15 cellular contexts compared by ENCODE assay signal in the genomic region with DNA sequence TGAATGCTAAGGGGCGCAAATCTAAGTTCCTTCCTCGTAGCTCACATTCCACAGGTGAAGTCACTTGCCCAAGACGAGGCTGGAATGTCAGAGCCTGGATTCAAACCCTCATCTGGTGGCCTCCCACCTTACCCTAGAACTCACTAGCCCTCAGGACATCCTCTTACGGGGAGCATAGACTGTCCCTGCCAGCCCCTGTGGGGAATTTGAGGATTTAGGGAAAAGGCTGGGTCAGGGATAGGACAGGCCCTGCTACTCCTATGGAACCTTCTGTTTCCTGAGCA. TPM values are rescaled to one million over a fixed set of nuclear protein-coding genes. Genes with fewer than 3 reads are reported as not detected.
DNase-seq lines count a peak whose midpoint lies in the region; ATAC-seq and TF ChIP-seq lines count a peak whose summit lies in the region.
"Had no signal": no experiment of that assay in that cellular context is flagged by ENCODE, and none has a peak within 500 bp of the region (broad histone marks: within the 10 kb centered on the region; RNA-seq: fewer than 3 reads in every experiment).

No MANE protein-coding gene starts in this region.

- no peaks in the 10 kb centered on the region for H3K27me3 ChIP-seq in transverse colon
- H3K27me3 ChIP-seq in osteoblast (ENCODE audit: insufficient read depth, low read length): no peaks in the 10 kb centered on the region

- no peaks in the 10 kb centered on the region for H4K20me1 ChIP-seq in osteoblast (ENCODE audit: insufficient read depth, low read length)

- H3K36me3 ChIP-seq in transverse colon (no peaks in the 10 kb centered on the region), osteoblast (ENCODE audit: insufficient read depth, low read length) (no peaks in the 10 kb centered on the region)

- H3K27ac Mint-ChIP-seq in natural killer cell: peak overlapping the region; percentile 87 to 100

- H3K27ac ChIP-seq in epithelial cell of prostate (peak overlapping the region; percentile 88), transverse colon (peak overlapping the region; percentile 48 to 73 (median 66)), osteoblast (ENCODE audit: low read depth, low read length) (no peak overlapping the region)
- H3K27ac ChIP-seq: HL-60 had no signal

- in situ Hi-C loops in transverse colon (cut with MboI; ENCODE audit: low pct_ligation_motif_present in 1 of 4, low pct_unique_long_range_greater_than_20kb in 1 of 4, low sequenced_read_pairs in 3 of 4) (no loop called here), G401 (cut with HindIII; ENCODE audit: low sequenced_read_pairs) (no loop called here)

- intact Hi-C loops in natural killer cell (cut with micrococcal nuclease): no loop called here
- intact Hi-C loops in transverse colon (cut with DNase I; ENCODE audit: low total_unique reads): no loop called here

- no peaks in the 10 kb centered on the region for H3K9me3 Mint-ChIP-seq in natural killer cell
- H3K9me3 Mint-ChIP-seq: activated T-cell treated with anti-CD3 and anti-CD28 coated beads, Interleukin-2, amount 50 U/mL, for 24 hours had no signal

- H3K36me3 Mint-ChIP-seq in natural killer cell: no peaks in the 10 kb centered on the region

- H3K4me1 Mint-ChIP-seq in natural killer cell: peaks cover 92 to 96% of the 10 kb centered on the region in 2 donors

- no peak for TF ChIP-seq POLR2A in transverse colon (IDR thresholded peaks at IDR 0.05)

- H3K9me3 ChIP-seq in transverse colon (no peaks in the 10 kb centered on the region), osteoblast (ENCODE audit: low read depth, low read length) (no peaks in the 10 kb centered on the region)

- DNase-seq in M059J (ENCODE audit: low read depth) (peak; percentile 42), epithelial cell of prostate (ENCODE audit: low read depth, low spot score) (no peak), natural killer cell (peak; percentile 11), transverse colon (no peak), G401 (ENCODE audit: low spot score) (no peak), foreskin fibroblast (no peak), osteoblast (ENCODE audit: insufficient read length, low spot score, missing footprints) (no peak)
- no peak for DNase-seq in activated T-cell treated with anti-CD3 and anti-CD28 coated beads, Interleukin-2, amount 50 U/mL, for 48 hours
- DNase-seq: MM.1S; occipital lobe; stimulated activated CD4-positive, alpha-beta T cell treated with anti-CD3 and anti-CD28 coated beads, Interleukin-4, amount 100 ng/mL, for 4 hours; SW 1271 had no signal

- H3K4me3 ChIP-seq in transverse colon (no peak overlapping the region), foreskin fibroblast (ENCODE audit: low read depth in 1 of 2, low read length in 2 of 2) (no peak overlapping the region), osteoblast (ENCODE audit: insufficient read depth, low read length) (no peak overlapping the region)

- H3K4me3 Mint-ChIP-seq in natural killer cell: no peak overlapping the region
- H3K4me3 Mint-ChIP-seq: activated T-cell treated with anti-CD3 and anti-CD28 coated beads, Interleukin-2, amount 50 U/mL, for 24 hours had no signal

- peaks cover 4% of the 10 kb centered on the region for H3K79me2 ChIP-seq in osteoblast (ENCODE audit: insufficient read depth, low read length)

- 50 to 89% methylated on average over 3 to 4 of the region's 4 CpGs for WGBS in transverse colon (ENCODE audit: low coverage in 1 of 2), 2 donors

- no peak for ATAC-seq in natural killer cell
- ATAC-seq: activated CD4-positive, CD25-positive, alpha-beta regulatory T cell treated with anti-CD3 and anti-CD28 coated beads, Interleukin-2, amount 50 U/mL, for 24 hours had no signal

- H3K4me2 ChIP-seq in osteoblast (ENCODE audit: insufficient read depth, low read length): no peak overlapping the region

- H3K4me1 ChIP-seq in transverse colon (peaks cover 19 to 32% (median 27%) of the 10 kb centered on the region in 4 donors), osteoblast (ENCODE audit: insufficient read depth, low read length) (peaks cover 6% of the 10 kb centered on the region)

- TF ChIP-seq CTCF in natural killer cell (IDR thresholded peaks at IDR 0.05): no peak
- TF ChIP-seq CTCF in transverse colon (IDR thresholded peaks at IDR 0.05): no peak
- TF ChIP-seq CTCF in foreskin fibroblast (IDR thresholded peaks at IDR 0.05; ENCODE audit: low read depth, low read length): no peak
- TF ChIP-seq CTCF in osteoblast (IDR thresholded peaks at IDR 0.05; ENCODE audit: extremely low read depth, low read depth, low read length): no peak

- H3K27me3 Mint-ChIP-seq in natural killer cell (ENCODE audit: low read depth in 2 of 2): no peaks in the 10 kb centered on the region
- H3K27me3 Mint-ChIP-seq: activated T-cell treated with anti-CD3 and anti-CD28 coated beads, Interleukin-2, amount 50 U/mL, for 24 hours had no signal

- H2AFZ ChIP-seq in osteoblast (ENCODE audit: low read length): no peak overlapping the region

- no peak for TF ChIP-seq EP300 in transverse colon (IDR thresholded peaks at IDR 0.05; ENCODE audit: low read depth)

RNA-seq across cellular contexts. Expression of gene IRF1, which starts 45.0 kb away (rescaled TPM):
- total RNA-seq in M059J (2014; rRNA removed; shearing (Covaris generic)): 31.7 and 36.1 TPM in 2 replicates
- 1,000 to 10,000 TPM; 1,190 to 1,513 (median 1,282) TPM for total RNA-seq in natural killer cell
- 10 to 100 TPM; 40.8 to 86.9 (median 65.5) TPM for total RNA-seq in transverse colon
- 9.2 and 13.4 TPM in 2 replicates for total RNA-seq in G401 (2014; rRNA removed; shearing (Covaris generic))
- total RNA-seq in osteoblast: 19.7 and 22.1 TPM in 2 replicates

Comparison
In these comparisons a context has a peak if more than half of its experiments do, and no peak if none do; other contexts are left out.
1. DNase-seq: peak in M059J (single experiment) and natural killer cell (single experiment); none in epithelial cell of prostate (single experiment), transverse colon (single experiment), G401 (single experiment), foreskin fibroblast (0 of 2), activated T-cell treated with anti-CD3 and anti-CD28 coated beads, Interleukin-2, amount 50 U/mL, for 48 hours (0 of 2) and osteoblast (single experiment).
2. RNA of gene IRF1, which starts 45.0 kb away (total RNA-seq): 1,190 to 1,513 TPM in natural killer cell; 40.8 to 86.9 TPM in transverse colon, 31.7 to 36.1 TPM in M059J, 19.7 to 22.1 TPM in osteoblast and 9.2 to 13.4 TPM in G401; every median in the first group is over 10 times any median in the second.